Comparison of ENCODE assay signal across 25 cellular contexts in the genomic region with DNA sequence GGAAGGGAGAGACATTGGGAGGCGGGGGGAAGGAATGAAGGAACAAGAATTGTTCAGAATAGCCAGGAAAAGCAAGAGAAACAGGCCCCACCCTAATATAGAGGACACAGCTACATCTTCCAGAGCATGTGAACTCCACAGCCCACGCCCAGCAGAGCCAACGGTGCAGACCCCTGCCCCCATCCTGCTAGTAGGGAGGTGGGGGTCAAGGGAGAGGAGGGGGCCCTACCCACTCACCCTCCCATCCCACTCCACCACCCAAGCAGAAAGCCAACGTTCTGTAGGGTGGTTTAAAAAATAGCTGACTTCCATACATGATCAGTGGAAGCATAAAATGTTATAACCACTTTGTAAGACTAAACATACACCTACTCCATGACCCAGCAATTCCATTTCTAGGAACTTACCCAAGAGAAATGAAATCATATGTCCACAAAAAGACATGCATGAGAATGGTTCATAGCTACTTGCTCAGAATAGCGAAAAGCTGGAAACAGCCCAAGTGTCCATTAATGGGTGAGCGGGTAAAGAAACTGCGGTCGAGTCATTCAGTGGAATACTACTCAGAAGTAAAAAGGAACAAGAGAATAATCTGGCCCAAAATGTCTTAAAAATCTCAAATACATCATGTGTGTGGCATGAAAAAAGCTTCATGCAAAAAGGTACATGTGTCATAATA. TPM values are rescaled to one million over a fixed set of nuclear protein-coding genes. Genes with fewer than 3 reads are reported as not detected.
A peak's percentile ranks its signal among the peaks of the same experiment; 100 is the strongest.
DNase-seq lines count a peak whose midpoint lies in the region; ATAC-seq and TF ChIP-seq lines count a peak whose summit lies in the region.
"Had no signal": no experiment of that assay in that cellular context is flagged by ENCODE, and none has a peak within 500 bp of the region (broad histone marks: within the 10 kb centered on the region; RNA-seq: fewer than 3 reads in every experiment).

No MANE protein-coding gene starts in this region.

- H3K4me3 Mint-ChIP-seq in endothelial cell (ENCODE audit: unreplicated experiment) (no peak overlapping the region), type B pancreatic cell (no peak overlapping the region)
- no peak overlapping the region for H3K4me3 Mint-ChIP-seq in stimulated activated naive B cell treated with anti-CD40 and anti-IgM and Interleukin-4, amounts not matched to agents 10 μg/mL and 1 μg/mL and 100 μg/mL, for 72 hours
- H3K4me3 Mint-ChIP-seq: activated CD4-positive, alpha-beta memory T cell treated with anti-CD3 and anti-CD28 coated beads, Interleukin-2, amount 10 ng/mL, durations not matched to agents 7 days and 5 days; activated T-helper 17 cell treated with anti-CD3 and anti-CD28 coated beads, Interleukin-2, amount 50 U/mL, for 72 hours; CD4-positive, alpha-beta memory T cell; IgD-negative memory B cell; stimulated activated naive CD8-positive, alpha-beta T cell treated with anti-CD3 and anti-CD28 coated beads, Interleukin-15, amount 100 ng/mL, for 72 hours had no signal

- H3K36me3 ChIP-seq in left ventricle myocardium inferior (peaks cover 26% of the 10 kb centered on the region), right atrium auricular region (no peaks in the 10 kb centered on the region)
- H3K36me3 ChIP-seq: prostate gland had no signal

- ATAC-seq in stimulated activated naive B cell treated with anti-CD40 and anti-IgM and Interleukin-4, amounts not matched to agents 10 μg/mL and 1 μg/mL and 100 μg/mL, for 72 hours (replicated peaks): no peak
- ATAC-seq in GM19397 (IDR thresholded peaks at IDR 0.05; ENCODE audit: unreplicated experiment): no peak
- ATAC-seq: activated naive CD4-positive, alpha-beta T cell treated with anti-CD3 and anti-CD28 coated beads, Interleukin-2, amount 50 U/mL, for 72 hours; activated T-helper 17 cell treated with anti-CD3 and anti-CD28 coated beads, Interleukin-2, amount 50 U/mL, for 72 hours; stimulated activated naive CD8-positive, alpha-beta T cell treated with anti-CD3 and anti-CD28 coated beads, Interleukin-15, amount 100 ng/mL, for 72 hours had no signal

- H3K27ac ChIP-seq in left ventricle myocardium inferior (replicated peaks): peak overlapping the region; percentile 31
- no peak overlapping the region for H3K27ac ChIP-seq in right atrium auricular region
- H3K27ac ChIP-seq: SK-N-MC had no signal

- peak overlapping the region; percentile 5 for H3K27ac Mint-ChIP-seq in endothelial cell (ENCODE audit: unreplicated experiment)
- H3K27ac Mint-ChIP-seq in type B pancreatic cell: peak overlapping the region; percentile 56
- H3K27ac Mint-ChIP-seq in stimulated activated naive B cell treated with anti-CD40 and anti-IgM and Interleukin-4, amounts not matched to agents 10 μg/mL and 1 μg/mL and 100 μg/mL, for 72 hours: no peak overlapping the region
- H3K27ac Mint-ChIP-seq: activated CD4-positive, alpha-beta memory T cell treated with anti-CD3 and anti-CD28 coated beads, Interleukin-2, amount 10 ng/mL, durations not matched to agents 7 days and 5 days; activated T-helper 17 cell treated with anti-CD3 and anti-CD28 coated beads, Interleukin-2, amount 50 U/mL, for 72 hours; CD4-positive, alpha-beta memory T cell; IgD-negative memory B cell had no signal

- H3K9me3 ChIP-seq in left ventricle myocardium inferior (replicated peaks): peaks cover 8% of the 10 kb centered on the region
- no peaks in the 10 kb centered on the region for H3K9me3 ChIP-seq in right atrium auricular region
- H3K9me3 ChIP-seq: prostate gland had no signal

- DNase-seq in left ventricle myocardium inferior: no peak
- no peak for DNase-seq in right atrium auricular region (ENCODE audit: low spot score)
- DNase-seq in endothelial cell (ENCODE audit: low spot score): no peak
- DNase-seq in myocyte (ENCODE audit: low read depth): peak; percentile 63
- no peak for DNase-seq in type B pancreatic cell (ENCODE audit: extremely low spot score, unreplicated experiment)
- no peak for DNase-seq in stimulated activated naive B cell treated with anti-CD40 and anti-IgM and Interleukin-4, amounts not matched to agents 10 μg/mL and 1 μg/mL and 100 μg/mL, for 72 hours
- DNase-seq in NCI-H748 (lab: John Stamatoyannopoulos, UW; ENCODE audit: unreplicated experiment): no peak
- DNase-seq: activated CD4-positive, alpha-beta memory T cell treated with anti-CD3 and anti-CD28 coated beads, Interleukin-2, amount 10 ng/mL, durations not matched to agents 7 days and 5 days; activated CD4-positive, alpha-beta T cell treated with anti-CD3 and anti-CD28 coated beads for 1 hour; activated CD8-positive, alpha-beta memory T cell treated with anti-CD3 and anti-CD28 coated beads, Interleukin-2, amount 50 U/mL, for 48 hours; CD4-positive, alpha-beta memory T cell; dermis blood vessel endothelial cell; EL; kidney glomerular epithelial cell; NCI-H1105; NCI-H187 treated with DMSO at 0.1 percent for 48 hours; NCI-H748 treated with DMSO at 0.1 percent for 48 hours; nucleus accumbens; stimulated activated naive CD8-positive, alpha-beta T cell treated with anti-CD3 and anti-CD28 coated beads, Interleukin-15, amount 100 ng/mL, for 72 hours had no signal

- H3K27me3 Mint-ChIP-seq in endothelial cell (ENCODE audit: unreplicated experiment) (peaks cover 1% of the 10 kb centered on the region), type B pancreatic cell (no peaks in the 10 kb centered on the region)
- H3K27me3 Mint-ChIP-seq in stimulated activated naive B cell treated with anti-CD40 and anti-IgM and Interleukin-4, amounts not matched to agents 10 μg/mL and 1 μg/mL and 100 μg/mL, for 72 hours: peaks cover 5 to 14% of the 10 kb centered on the region in 2 donors
- H3K27me3 Mint-ChIP-seq: activated CD4-positive, alpha-beta memory T cell treated with anti-CD3 and anti-CD28 coated beads, Interleukin-2, amount 10 ng/mL, durations not matched to agents 7 days and 5 days had no signal

- H3K9me3 Mint-ChIP-seq in endothelial cell (ENCODE audit: unreplicated experiment) (no peaks in the 10 kb centered on the region), type B pancreatic cell (no peaks in the 10 kb centered on the region)
- peaks cover 0 to 2% of the 10 kb centered on the region in 2 donors for H3K9me3 Mint-ChIP-seq in stimulated activated naive B cell treated with anti-CD40 and anti-IgM and Interleukin-4, amounts not matched to agents 10 μg/mL and 1 μg/mL and 100 μg/mL, for 72 hours
- H3K9me3 Mint-ChIP-seq: activated CD4-positive, alpha-beta memory T cell treated with anti-CD3 and anti-CD28 coated beads, Interleukin-2, amount 10 ng/mL, durations not matched to agents 7 days and 5 days; activated naive CD4-positive, alpha-beta T cell treated with anti-CD3 and anti-CD28 coated beads, Interleukin-2, amount 50 U/mL, for 72 hours; activated T-helper 17 cell treated with anti-CD3 and anti-CD28 coated beads, Interleukin-2, amount 50 U/mL, for 72 hours; stimulated activated naive CD8-positive, alpha-beta T cell treated with anti-CD3 and anti-CD28 coated beads, Interleukin-15, amount 100 ng/mL, for 72 hours had no signal

- peaks cover 48% of the 10 kb centered on the region for H3K36me3 Mint-ChIP-seq in endothelial cell (ENCODE audit: low read depth, unreplicated experiment)
- peaks cover 56% of the 10 kb centered on the region for H3K36me3 Mint-ChIP-seq in type B pancreatic cell
- no peaks in the 10 kb centered on the region for H3K36me3 Mint-ChIP-seq in stimulated activated naive B cell treated with anti-CD40 and anti-IgM and Interleukin-4, amounts not matched to agents 10 μg/mL and 1 μg/mL and 100 μg/mL, for 72 hours
- H3K36me3 Mint-ChIP-seq: activated naive CD4-positive, alpha-beta T cell treated with anti-CD3 and anti-CD28 coated beads, Interleukin-2, amount 50 U/mL, for 72 hours; CD4-positive, alpha-beta memory T cell; IgD-negative memory B cell had no signal

- no peak for TF ChIP-seq CTCF in left ventricle myocardium inferior (IDR thresholded peaks at IDR 0.05; ENCODE audit: borderline replicate concordance)
- no peak for TF ChIP-seq CTCF in right atrium auricular region (IDR thresholded peaks at IDR 0.05)
- no peak for TF ChIP-seq CTCF in endothelial cell (IDR thresholded peaks at IDR 0.05; ENCODE audit: unreplicated experiment)
- no peak for TF ChIP-seq CTCF in type B pancreatic cell (conservative IDR thresholded peaks at IDR 0.05)

- no peaks in the 10 kb centered on the region for H3K27me3 ChIP-seq in left ventricle myocardium inferior (ENCODE audit: low read depth)
- no peaks in the 10 kb centered on the region for H3K27me3 ChIP-seq in right atrium auricular region

- intact Hi-C loops in left ventricle myocardium inferior (cut with micrococcal nuclease): no loop called here

- H3K4me1 ChIP-seq in left ventricle myocardium inferior (peaks cover 92% of the 10 kb centered on the region), right atrium auricular region (peaks cover 0 to 50% of the 10 kb centered on the region in 2 donors)

- H3K4me3 ChIP-seq in left ventricle myocardium inferior: no peak overlapping the region
- no peak overlapping the region for H3K4me3 ChIP-seq in right atrium auricular region
- H3K4me3 ChIP-seq: prostate gland, SK-N-MC had no signal

- H3K4me1 Mint-ChIP-seq in endothelial cell (ENCODE audit: unreplicated experiment) (peaks cover 43% of the 10 kb centered on the region), type B pancreatic cell (ENCODE audit: unreplicated experiment) (peaks cover 39% of the 10 kb centered on the region)
- H3K4me1 Mint-ChIP-seq in stimulated activated naive B cell treated with anti-CD40 and anti-IgM and Interleukin-4, amounts not matched to agents 10 μg/mL and 1 μg/mL and 100 μg/mL, for 72 hours: no peaks in the 10 kb centered on the region
- H3K4me1 Mint-ChIP-seq: activated CD4-positive, alpha-beta memory T cell treated with anti-CD3 and anti-CD28 coated beads, Interleukin-2, amount 10 ng/mL, durations not matched to agents 7 days and 5 days; activated T-helper 17 cell treated with anti-CD3 and anti-CD28 coated beads, Interleukin-2, amount 50 U/mL, for 72 hours; CD4-positive, alpha-beta memory T cell; stimulated activated naive CD8-positive, alpha-beta T cell treated with anti-CD3 and anti-CD28 coated beads, Interleukin-15, amount 100 ng/mL, for 72 hours had no signal

RNA-seq across cellular contexts. Expression of a gene that starts 31.8 kb away (rescaled TPM):
- total RNA-seq in left ventricle myocardium inferior (29.1 TPM), right atrium auricular region (10 to 100 TPM; 26.0 to 36.0 TPM), endothelial cell (ENCODE audit: unreplicated experiment) (145 TPM), myocyte (27.1 and 27.7 TPM in 2 replicates), type B pancreatic cell (ENCODE audit: low replicate concordance) (101 and 113 TPM in 2 replicates)
- 36.3 TPM for polyA plus RNA-seq in myocyte (2012)
